Comparison of ENCODE assay signal across 13 cellular contexts in the genomic region with DNA sequence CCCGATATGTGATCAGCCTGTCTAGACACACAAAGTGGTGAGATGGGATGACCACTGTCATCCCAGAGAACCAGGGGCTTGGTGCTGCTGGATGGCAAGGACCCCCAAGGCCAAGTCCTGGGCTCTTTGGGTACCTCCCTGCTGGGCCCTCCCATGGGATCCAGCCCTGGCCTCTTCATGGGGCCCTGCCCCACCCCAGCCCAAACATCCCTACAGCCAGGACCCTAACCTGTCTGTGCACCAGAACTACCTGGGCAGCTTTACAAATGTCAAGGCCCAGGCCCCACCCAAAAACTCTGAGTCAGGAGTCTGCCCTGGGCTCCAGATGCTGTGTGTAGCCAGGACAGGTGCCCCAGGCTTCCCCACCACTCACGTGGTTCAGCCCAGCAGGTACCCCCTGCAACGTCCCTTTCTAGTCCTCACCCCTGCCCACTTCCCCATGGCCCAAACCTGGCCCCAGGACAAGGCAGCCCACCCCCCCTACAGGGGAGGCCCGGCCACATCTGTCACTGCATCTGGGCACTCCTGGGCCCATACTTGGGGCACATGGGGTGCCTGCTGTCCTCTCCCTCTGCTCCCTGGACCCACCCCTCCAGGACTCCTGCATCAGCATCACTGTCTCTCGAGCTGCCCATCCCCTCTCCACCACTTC.
A peak's percentile ranks its signal among the peaks of the same experiment; 100 is the strongest.
DNase-seq lines count a peak whose midpoint lies in the region; ATAC-seq and TF ChIP-seq lines count a peak whose summit lies in the region.
"Had no signal": no experiment of that assay in that cellular context is flagged by ENCODE, and none has a peak within 500 bp of the region (broad histone marks: within the 10 kb centered on the region; RNA-seq: fewer than 3 reads in every experiment).

No MANE protein-coding gene starts in this region.

- no peaks in the 10 kb centered on the region for H3K27me3 ChIP-seq in osteoblast (ENCODE audit: insufficient read depth, low read length)
- H3K27me3 ChIP-seq in spleen (replicated peaks in 1 of 7), result peaks cover 0 to 14% (median 0%) of the 10 kb centered on the region in 7 donors
- peaks cover 0 to 10% (median 0%) of the 10 kb centered on the region in 4 donors for H3K27me3 ChIP-seq in esophagus squamous epithelium
- no peaks in the 10 kb centered on the region for H3K27me3 ChIP-seq in hepatocyte
- H3K27me3 ChIP-seq: BLaER1 treated with 17β-estradiol and CSF1 and Interleukin-3, amounts not matched to agents 10 nM and 100 nM had no signal

- H3K4me1 ChIP-seq in osteoblast (ENCODE audit: insufficient read depth, low read length) (no peaks in the 10 kb centered on the region), spleen (no peaks in the 10 kb centered on the region), esophagus squamous epithelium (no peaks in the 10 kb centered on the region), hepatocyte (ENCODE audit: insufficient read depth) (no peaks in the 10 kb centered on the region)
- H3K4me1 ChIP-seq: BLaER1 treated with 17β-estradiol and CSF1 and Interleukin-3, amounts not matched to agents 10 nM and 100 nM; HAP-1 had no signal

- 59 to 73% (median 66%) methylated on average over 3 to 5 of the region's 5 CpGs for WGBS in spleen, 5 donors
- WGBS in esophagus squamous epithelium, 2 donors, result 69 to 88% methylated on average over 1 to 2 of the region's 5 CpGs
- WGBS in hepatocyte (ENCODE audit: low lambda C conversion rate, missing lambda C conversion rate), result 67% methylated on average over 2 of the region's 5 CpGs

- H3K36me3 ChIP-seq in osteoblast (ENCODE audit: insufficient read depth, low read length) (no peaks in the 10 kb centered on the region), spleen (no peaks in the 10 kb centered on the region), esophagus squamous epithelium (no peaks in the 10 kb centered on the region), hepatocyte (replicated peaks; ENCODE audit: insufficient read depth, low read depth) (no peaks in the 10 kb centered on the region)
- H3K36me3 ChIP-seq: BLaER1 treated with 17β-estradiol and CSF1 and Interleukin-3, amounts not matched to agents 10 nM and 100 nM; HAP-1 had no signal

- intact Hi-C loops in spleen (cut with DNase I; ENCODE audit: low total_unique reads), result no loop called here
- intact Hi-C loops in esophagus squamous epithelium (cut with DNase I), result no loop called here

- no peak overlapping the region for H2AFZ ChIP-seq in osteoblast (ENCODE audit: low read length)
- H2AFZ ChIP-seq in hepatocyte, result no peak overlapping the region
- H2AFZ ChIP-seq: GM23248 had no signal

- H3K4me3 ChIP-seq in osteoblast (ENCODE audit: insufficient read depth, low read length) (no peak overlapping the region), spleen (no peak overlapping the region), esophagus squamous epithelium (no peak overlapping the region), hepatocyte (no peak overlapping the region)
- H3K4me3 ChIP-seq: BLaER1 treated with 17β-estradiol and CSF1 and Interleukin-3, amounts not matched to agents 10 nM and 100 nM; GM23248; HAP-1 had no signal

- H3K79me2 ChIP-seq in osteoblast (ENCODE audit: insufficient read depth, low read length) (no peaks in the 10 kb centered on the region), hepatocyte (no peaks in the 10 kb centered on the region)

- no peak for ATAC-seq in HG02938 (IDR thresholded peaks at IDR 0.05; ENCODE audit: unreplicated experiment)

- no peak overlapping the region for H3K4me3 Mint-ChIP-seq in chondrocyte (ENCODE audit: unreplicated experiment)
- H3K4me3 Mint-ChIP-seq: B cell; CD8-positive, alpha-beta memory T cell had no signal

- TF ChIP-seq POLR2A in spleen (IDR thresholded peaks at IDR 0.05) (no peak), esophagus squamous epithelium (IDR thresholded peaks at IDR 0.05) (no peak)

- H3K9me3 ChIP-seq in osteoblast (ENCODE audit: low read depth, low read length), result no peaks in the 10 kb centered on the region
- H3K9me3 ChIP-seq in spleen, result peaks cover 0 to 34% (median 0%) of the 10 kb centered on the region in 8 donors
- H3K9me3 ChIP-seq in esophagus squamous epithelium, result peaks cover 0 to 29% (median 0%) of the 10 kb centered on the region in 3 donors
- H3K9me3 ChIP-seq in hepatocyte (ENCODE audit: low read depth), result no peaks in the 10 kb centered on the region
- H3K9me3 ChIP-seq: BLaER1 treated with 17β-estradiol and CSF1 and Interleukin-3, amounts not matched to agents 10 nM and 100 nM; HAP-1 had no signal

- H3K27ac ChIP-seq in osteoblast (ENCODE audit: low read depth, low read length) (no peak overlapping the region), spleen (no peak overlapping the region), esophagus squamous epithelium (no peak overlapping the region), hepatocyte (no peak overlapping the region)
- H3K27ac ChIP-seq: BLaER1 treated with 17β-estradiol and CSF1 and Interleukin-3, amounts not matched to agents 10 nM and 100 nM; GM23248 had no signal

- H3K4me1 Mint-ChIP-seq in chondrocyte (ENCODE audit: low read depth), result no peaks in the 10 kb centered on the region
- H3K4me1 Mint-ChIP-seq: B cell; CD8-positive, alpha-beta memory T cell had no signal

- no peaks in the 10 kb centered on the region for H3K36me3 Mint-ChIP-seq in chondrocyte (ENCODE audit: low read depth)
- H3K36me3 Mint-ChIP-seq: CD8-positive, alpha-beta memory T cell had no signal

- no peaks in the 10 kb centered on the region for H3K27me3 Mint-ChIP-seq in chondrocyte (ENCODE audit: low read depth)
- H3K27me3 Mint-ChIP-seq: B cell had no signal

- DNase-seq in GM10248 (ENCODE audit: extremely low spot score) (peak; percentile 10), chondrocyte (ENCODE audit: low spot score) (peak; percentile 72), osteoblast (ENCODE audit: insufficient read length, low spot score, missing footprints) (peak; percentile 39), spleen (peak; percentile 51), esophagus squamous epithelium (lab: John Stamatoyannopoulos, UW) (no peak), hepatocyte (ENCODE audit: low spot score) (no peak)
- DNase-seq: CD8-positive, alpha-beta memory T cell; COR-L47; GM23248 had no signal

- H3K27ac Mint-ChIP-seq in chondrocyte (ENCODE audit: unreplicated experiment), result no peak overlapping the region
- H3K27ac Mint-ChIP-seq: B cell; CD8-positive, alpha-beta memory T cell had no signal

- H3K4me2 ChIP-seq in osteoblast (ENCODE audit: insufficient read depth, low read length) (no peak overlapping the region), hepatocyte (no peak overlapping the region)
- H3K4me2 ChIP-seq: BLaER1 treated with 17β-estradiol and CSF1 and Interleukin-3, amounts not matched to agents 10 nM and 100 nM had no signal

- H4K20me1 ChIP-seq in osteoblast (ENCODE audit: insufficient read depth, low read length), result no peaks in the 10 kb centered on the region
- H4K20me1 ChIP-seq in hepatocyte (ENCODE audit: insufficient read depth, poor library complexity, severe bottlenecking), result no peaks in the 10 kb centered on the region
- H4K20me1 ChIP-seq: BLaER1 treated with 17β-estradiol and CSF1 and Interleukin-3, amounts not matched to agents 10 nM and 100 nM had no signal

- POLR2A ChIA-PET in GM10248 (lab: Yijun Ruan, JAX), result no interaction called here

- TF ChIP-seq CTCF in GM10248 (IDR thresholded peaks at IDR 0.05; ENCODE audit: control extremely low read depth, extremely low read depth, low read depth, missing control alignments) (no peak), chondrocyte (IDR thresholded peaks at IDR 0.05) (no peak), osteoblast (IDR thresholded peaks at IDR 0.05; ENCODE audit: extremely low read depth, low read depth, low read length) (no peak), spleen (IDR thresholded peaks at IDR 0.05 in 8 of 11, conservative IDR thresholded peaks at IDR 0.05 in 3 of 11) (no peak), esophagus squamous epithelium (IDR thresholded peaks at IDR 0.05) (no peak), hepatocyte (IDR thresholded peaks at IDR 0.05; ENCODE audit: poor library complexity) (no peak)

- CTCF ChIA-PET in GM10248 (lab: Yijun Ruan, JAX), result no interaction called here

- peaks cover 32% of the 10 kb centered on the region for H3K9me3 Mint-ChIP-seq in chondrocyte (ENCODE audit: low read depth)

- H3K9me2 ChIP-seq in hepatocyte (replicated peaks; ENCODE audit: insufficient read depth), result no peaks in the 10 kb centered on the region

Comparison
In these comparisons a context has a peak if more than half of its experiments do, and no peak if none do; other contexts are left out.
1. DNase-seq: peak in GM10248 (single experiment), chondrocyte (single experiment), osteoblast (single experiment) and spleen (single experiment); none in esophagus squamous epithelium (single experiment) and hepatocyte (single experiment).